Comparison of ENCODE assay signal across 1 cellular context in the genomic region with DNA sequence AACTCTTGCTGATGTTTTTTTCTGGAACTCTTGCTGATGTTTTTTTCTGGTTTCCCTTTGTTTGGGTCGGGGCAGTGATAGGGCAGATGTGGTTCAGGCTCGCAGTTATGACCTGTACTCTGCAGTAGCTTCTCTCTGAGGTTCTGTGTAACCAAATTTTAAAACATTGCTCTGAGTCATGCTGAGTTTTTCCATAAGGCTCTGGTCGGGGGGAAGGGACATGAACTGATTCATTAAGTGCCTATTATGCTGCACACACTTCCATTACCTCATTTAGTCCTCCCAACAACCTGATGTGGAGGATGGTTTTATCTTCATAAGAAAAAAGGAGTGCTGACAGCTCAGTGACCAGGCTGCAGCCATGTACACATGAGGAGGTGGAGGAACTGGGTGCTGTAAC.
TF ChIP-seq lines count a peak whose summit lies in the region.

No MANE protein-coding gene starts in this region.

TF ChIP-seq in IMR-90, 13 proteins besides CTCF, POLR2A, EP300 and RAD21 (continued from another document):
- TF ChIP-seq, protein P1, sequence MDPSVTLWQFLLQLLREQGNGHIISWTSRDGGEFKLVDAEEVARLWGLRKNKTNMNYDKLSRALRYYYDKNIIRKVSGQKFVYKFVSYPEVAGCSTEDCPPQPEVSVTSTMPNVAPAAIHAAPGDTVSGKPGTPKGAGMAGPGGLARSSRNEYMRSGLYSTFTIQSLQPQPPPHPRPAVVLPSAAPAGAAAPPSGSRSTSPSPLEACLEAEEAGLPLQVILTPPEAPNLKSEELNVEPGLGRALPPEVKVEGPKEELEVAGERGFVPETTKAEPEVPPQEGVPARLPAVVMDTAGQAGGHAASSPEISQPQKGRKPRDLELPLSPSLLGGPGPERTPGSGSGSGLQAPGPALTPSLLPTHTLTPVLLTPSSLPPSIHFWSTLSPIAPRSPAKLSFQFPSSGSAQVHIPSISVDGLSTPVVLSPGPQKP (IDR thresholded peaks at IDR 0.05; ENCODE audit: borderline replicate concordance, low read depth, low read length) = no peak
- TF ChIP-seq MXI1 (IDR thresholded peaks at IDR 0.05; ENCODE audit: borderline replicate concordance, low read depth, low read length) (0 out of 2 replicates have a peak, but pooled peaks have one; percentile 23), CHD1 (IDR thresholded peaks at IDR 0.05; ENCODE audit: low read depth, low read length) (no peak), USF2 (IDR thresholded peaks at IDR 0.05; ENCODE audit: low read depth, low read length) (no peak), RFX5 (IDR thresholded peaks at IDR 0.05; ENCODE audit: low read depth, low read length) (no peak)
